ENCODE assay signal across 17 cellular contexts in genomic region chr22:19761022-19761499, GRCh38. TPM values are rescaled to one million over a fixed set of nuclear protein-coding genes. Genes with fewer than 3 reads are reported as not detected.
DNase-seq lines count a peak whose midpoint lies in the region; ATAC-seq, FAIRE-seq and TF ChIP-seq lines count a peak whose summit lies in the region.
"Had no signal": no experiment of that assay in that cellular context is flagged by ENCODE, and none has a peak within 500 bp of the region (broad histone marks: within the 10 kb centered on the region; RNA-seq: fewer than 3 reads in every experiment).

No MANE protein-coding gene starts in this region.

- no peak overlapping the region for H2AK9ac ChIP-seq in IMR-90 (replicated peaks; ENCODE audit: low read depth, low read length, poor library complexity)

- no peak overlapping the region for H3K23ac ChIP-seq in IMR-90 (ENCODE audit: low read depth, low read length)

- no peak overlapping the region for H2AK5ac ChIP-seq in IMR-90 (ENCODE audit: low read depth, low read length)

- H3K9me3 ChIP-seq in IMR-90 (ENCODE audit: control insufficient read depth, insufficient read depth, low read length): peaks cover 4% of the 10 kb centered on the region; the same call in 1 of the 2 replicates
- no peaks in the 10 kb centered on the region for H3K9me3 ChIP-seq in endothelial cell of umbilical vein (replicated peaks; ENCODE audit: control insufficient read depth, insufficient read depth, low read length)
- no peaks in the 10 kb centered on the region for H3K9me3 ChIP-seq in gastrocnemius medialis
- H3K9me3 ChIP-seq: colonic mucosa, uterus had no signal

- CTCF ChIA-PET in IMR-90 (lab: Yijun Ruan, JAX) (interaction anchor here (1.3 kb wide), 1 partner anchor 31 kb away, joined by 4 read pairs; no protein-coding TSS in a partner anchor), endothelial cell of umbilical vein (lab: Charles Lee) (interaction anchor here (1.9 to 4.4 kb wide), 2 partner anchors 31 to 149 kb away, joined by 6 to 18 read pairs; no protein-coding TSS in a partner anchor), GM10248 (lab: Yijun Ruan, JAX) (no interaction called here)

- H3K36me3 ChIP-seq in IMR-90 (ENCODE audit: control insufficient read depth, insufficient read depth, low read length) (no peaks in the 10 kb centered on the region), endothelial cell of umbilical vein (ENCODE audit: control insufficient read depth in 2 of 2, extremely low read depth in 1 of 2, insufficient read depth in 2 of 2, low read length in 2 of 2) (no peaks in the 10 kb centered on the region), gastrocnemius medialis (no peaks in the 10 kb centered on the region)
- H3K36me3 ChIP-seq: colonic mucosa, uterus had no signal

- no peak overlapping the region for H3K14ac ChIP-seq in IMR-90 (replicated peaks; ENCODE audit: low read depth, low read length)

- no peak overlapping the region for H4K8ac ChIP-seq in IMR-90 (ENCODE audit: low read depth in 2 of 2, low read length in 2 of 2)

- H2BK20ac ChIP-seq in IMR-90 (ENCODE audit: low read depth, low read length): no peak overlapping the region

- H4K91ac ChIP-seq in IMR-90 (ENCODE audit: insufficient read depth, low read depth, low read length): no peak overlapping the region

- H2BK15ac ChIP-seq in IMR-90 (ENCODE audit: low read depth, low read length): no peak overlapping the region

- intact Hi-C loops in IMR-90 (cut with micrococcal nuclease): no loop called here
- intact Hi-C loops in endothelial cell of umbilical vein (cut with micrococcal nuclease): no loop called here
- intact Hi-C loops in gastrocnemius medialis (cut with DNase I; ENCODE audit: low total_unique reads): no loop called here

- in situ Hi-C loops in IMR-90 (cut with MboI; ENCODE audit: low sequenced_read_pairs): no loop called here
- in situ Hi-C loops in gastrocnemius medialis (cut with MboI; ENCODE audit: low sequenced_read_pairs in 4 of 4): no loop called here

- H3K4ac ChIP-seq in IMR-90 (ENCODE audit: low read depth, low read length): no peak overlapping the region

- no peak overlapping the region for H4K5ac ChIP-seq in IMR-90 (ENCODE audit: low read depth, low read length)

- dilution Hi-C loops in IMR-90 (cut with HindIII; ENCODE audit: low sequenced_read_pairs, unreplicated experiment) (no loop called here), endothelial cell of umbilical vein (cut with MboI; ENCODE audit: extremely low pct_ligation_motif_present, low sequenced_read_pairs) (no loop called here)

- H3K27ac ChIP-seq in IMR-90 (ENCODE audit: insufficient read depth, low read length) (no peak overlapping the region), endothelial cell of umbilical vein (ENCODE audit: insufficient read depth, low read depth, low read length) (no peak overlapping the region), gastrocnemius medialis (peak overlapping the region; percentile 79 to 81 (median 80))
- H3K27ac ChIP-seq: colonic mucosa, uterus had no signal

- POLR2A ChIA-PET in IMR-90 (lab: Charles Lee; ENCODE audit: unreplicated experiment): no interaction called here
- POLR2A ChIA-PET in endothelial cell of umbilical vein (lab: Charles Lee): no interaction called here
- POLR2A ChIA-PET in GM10248 (lab: Yijun Ruan, JAX): no interaction called here

- 1% methylated on average over 17 of the region's 70 CpGs; no CpG with 5 or more reads in 1 of the 2 experiments for WGBS in IMR-90 (ENCODE audit: extremely low coverage in 2 of 2, insufficient read length in 1 of 2), 2 experiments

- H3K9ac ChIP-seq in IMR-90 (ENCODE audit: low read depth, low read length) (no peak overlapping the region), endothelial cell of umbilical vein (replicated peaks; ENCODE audit: extremely low read depth, insufficient read depth, low read length) (peak overlapping the region; percentile 51)

- H3K18ac ChIP-seq in IMR-90 (ENCODE audit: low read depth, low read length): no peak overlapping the region

- ATAC-seq in IMR-90 (ENCODE audit: low read depth) (peak; percentile 30), gastrocnemius medialis (peak; percentile 19 to 35), GM21576 (IDR thresholded peaks at IDR 0.05; ENCODE audit: unreplicated experiment) (no peak), HG02763 (IDR thresholded peaks at IDR 0.05; ENCODE audit: unreplicated experiment) (no peak)
- ATAC-seq: activated CD8-positive, alpha-beta T cell treated with anti-CD3 and anti-CD28 coated beads for 36 hours; activated naive CD4-positive, alpha-beta T cell treated with anti-CD3 and anti-CD28 coated beads, Interleukin-2, amount 50 U/mL, for 72 hours; T-helper 17 cell had no signal

- no peak overlapping the region for H2BK120ac ChIP-seq in IMR-90 (ENCODE audit: low read depth, low read length)

- FAIRE-seq in endothelial cell of umbilical vein (lab: Jason Lieb, UNC): no peak
- FAIRE-seq: frontal cortex had no signal

- H3K9me1 ChIP-seq in IMR-90 (ENCODE audit: insufficient read depth, low read length) (no peaks in the 10 kb centered on the region), endothelial cell of umbilical vein (replicated peaks; ENCODE audit: control insufficient read depth, extremely low read depth, insufficient read depth, low read length) (no peaks in the 10 kb centered on the region)

- H3K4me3 ChIP-seq in IMR-90 (ENCODE audit: insufficient read depth, low read depth, low read length) (no peak overlapping the region), endothelial cell of umbilical vein (replicated peaks in 1 of 3; ENCODE audit: insufficient read depth in 1 of 3, low read depth in 1 of 3, low read length in 3 of 3) (peak overlapping the region in 2 of 3 experiments; percentile 31 to 50), gastrocnemius medialis (peak overlapping the region; percentile 51 to 54 (median 53))
- H3K4me3 ChIP-seq: colonic mucosa, uterus had no signal

- peaks cover 31% of the 10 kb centered on the region for H3K79me2 ChIP-seq in endothelial cell of umbilical vein (ENCODE audit: control insufficient read depth, insufficient read depth, low read length)

- TF ChIP-seq POLR2A in IMR-90 (IDR thresholded peaks at IDR 0.05; ENCODE audit: low read depth, low read length): no peak
- TF ChIP-seq POLR2A in endothelial cell of umbilical vein (IDR thresholded peaks at IDR 0.05; ENCODE audit: low read depth, low read length): no peak
- no peak for TF ChIP-seq POLR2A in gastrocnemius medialis (IDR thresholded peaks at IDR 0.05)

- no peaks in the 10 kb centered on the region for H3K79me1 ChIP-seq in IMR-90 (ENCODE audit: low read depth in 1 of 2, low read length in 2 of 2)

- H3K27me3 ChIP-seq in IMR-90 (ENCODE audit: control insufficient read depth, insufficient read depth, low read length) (peaks cover 93% of the 10 kb centered on the region), endothelial cell of umbilical vein (ENCODE audit: control insufficient read depth in 2 of 2, insufficient read depth in 2 of 2, low read length in 2 of 2) (peaks cover 21 to 43% of the 10 kb centered on the region in 2 experiments), gastrocnemius medialis (peaks cover 16 to 42% (median 17%) of the 10 kb centered on the region in 3 donors)

- H3K4me1 ChIP-seq in IMR-90 (ENCODE audit: control insufficient read depth, insufficient read depth, low read length): peaks cover 4% of the 10 kb centered on the region; the same call in 1 of the 2 replicates
- H3K4me1 ChIP-seq in endothelial cell of umbilical vein (ENCODE audit: control insufficient read depth, extremely low read depth, insufficient read depth, low read length): peaks cover 14% of the 10 kb centered on the region
- H3K4me1 ChIP-seq in gastrocnemius medialis: peaks cover 0 to 4% of the 10 kb centered on the region in 2 donors

- H2AFZ ChIP-seq in IMR-90 (replicated peaks; ENCODE audit: low read length, poor library complexity) (peak overlapping the region; percentile 51), endothelial cell of umbilical vein (ENCODE audit: low read depth, low read length) (no peak overlapping the region)

- no TSS peak for BruUV-seq in IMR-90 (replicated peaks; lab: Mats Ljungman, UMichigan)
- BruUV-seq in endothelial cell of umbilical vein (replicated peaks; lab: Mats Ljungman, UMichigan): no TSS peak

- H4K20me1 ChIP-seq in IMR-90 (ENCODE audit: insufficient read depth, low read length) (peaks cover 3% of the 10 kb centered on the region; the same call in 1 of the 2 replicates), endothelial cell of umbilical vein (replicated peaks; ENCODE audit: control insufficient read depth, extremely low read depth, insufficient read depth, low read length) (no peaks in the 10 kb centered on the region)

- H3K4me2 ChIP-seq in IMR-90 (ENCODE audit: low read depth, low read length): peak overlapping the region; percentile 63; the same call in 1 of the 2 replicates
- no peak overlapping the region for H3K4me2 ChIP-seq in endothelial cell of umbilical vein (ENCODE audit: insufficient read depth, low read length)

- H3K56ac ChIP-seq in IMR-90 (ENCODE audit: extremely low read depth, insufficient read depth, low read length): no peak overlapping the region

- peak; percentile 34 for DNase-seq in COLO668 (lab: John Stamatoyannopoulos, UW; ENCODE audit: unreplicated experiment)
- no peak for DNase-seq in IMR-90
- no peak for DNase-seq in endothelial cell of umbilical vein (ENCODE audit: low read depth, low spot score)
- DNase-seq in gastrocnemius medialis: no peak
- no peak for DNase-seq in GM10248 (ENCODE audit: extremely low spot score)
- DNase-seq in NCI-H1436 treated with DMSO at 0.1 percent for 48 hours (lab: John Stamatoyannopoulos, UW): no peak
- DNase-seq: activated CD8-positive, alpha-beta T cell treated with anti-CD3 and anti-CD28 coated beads for 36 hours; Calu3; colonic mucosa; NCI-H1694; T-helper 17 cell; uterus had no signal

- no peak overlapping the region for H2BK5ac ChIP-seq in IMR-90 (ENCODE audit: low read depth, low read length, poor library complexity, severe bottlenecking)

- TF ChIP-seq CTCF in IMR-90 (conservative IDR thresholded peaks at IDR 0.05; ENCODE audit: low read depth, low read length) (no peak), endothelial cell of umbilical vein (IDR thresholded peaks at IDR 0.05; ENCODE audit: extremely low read depth in 1 of 2, insufficient read depth in 1 of 2, low read depth in 1 of 2, low read length in 2 of 2) (no peak), gastrocnemius medialis (IDR thresholded peaks at IDR 0.05 in 4 of 5, conservative IDR thresholded peaks at IDR 0.05 in 1 of 5) (no peak), GM10248 (IDR thresholded peaks at IDR 0.05; ENCODE audit: control extremely low read depth, extremely low read depth, low read depth, missing control alignments) (no peak)

- no peak for TF ChIP-seq RAD21 in IMR-90 (IDR thresholded peaks at IDR 0.05; ENCODE audit: low read length)

RNA-seq across cellular contexts. Expression of gene TBX1, which starts 0.5 kb away (rescaled TPM):
- total RNA-seq in IMR-90 (2012; rRNA removed) (not detected in 2 replicates), endothelial cell of umbilical vein (30.2 and 38.2 TPM in 2 replicates), gastrocnemius medialis (10 to 100 TPM; 27.9 to 38.9 (median 36.3) TPM)
- polyA plus RNA-seq in IMR-90 (2012; rRNA removed) (0.03 and 0.13 TPM in 2 replicates), endothelial cell of umbilical vein (8.9 and 11.0 TPM in 2 replicates)
- polyA plus RNA-seq in IMR-90 (2012; cell fraction: cytosol; rRNA removed): 0.03 TPM in 1 of 2 replicates, not detected in the other
- 0.08 and 0.36 TPM in 2 replicates for polyA plus RNA-seq in IMR-90 (2012; cell fraction: nucleus; rRNA removed; ENCODE audit: low replicate concordance)
- polyA plus RNA-seq in endothelial cell of umbilical vein (2011; cell fraction: cytosol; rRNA removed): 6.3 and 6.6 TPM in 2 replicates
- polyA plus RNA-seq in endothelial cell of umbilical vein (2011; cell fraction: nucleus; rRNA removed): 28.4 and 44.8 TPM in 2 replicates
- 7.1 and 14.5 TPM in 2 replicates for polyA plus RNA-seq in endothelial cell of umbilical vein (2012)
- polyA minus RNA-seq in endothelial cell of umbilical vein: 6.0 and 9.7 TPM in 2 replicates
- polyA minus RNA-seq in endothelial cell of umbilical vein (2011; cell fraction: cytosol; rRNA and poly(A)+ RNA removed): not detected
- 10.4 and 16.9 TPM in 2 replicates for polyA minus RNA-seq in endothelial cell of umbilical vein (2011; cell fraction: nucleus; rRNA and poly(A)+ RNA removed)
- total RNA-seq: activated CD8-positive, alpha-beta T cell treated with anti-CD3 and anti-CD28 coated beads for 36 hours; activated naive CD4-positive, alpha-beta T cell treated with anti-CD3 and anti-CD28 coated beads, Interleukin-2, amount 50 U/mL, for 72 hours; Calu3; frontal cortex; T-helper 17 cell had no signal

RNA-seq across cellular contexts. Expression of gene GP1BB, which starts 37.7 kb away (rescaled TPM):
- total RNA-seq in IMR-90 (2012; rRNA removed): 0.18 and 0.28 TPM in 2 replicates
- polyA plus RNA-seq in IMR-90 (2012; rRNA removed): 1.5 and 4.6 TPM in 2 replicates
- 1.2 and 3.0 TPM in 2 replicates for polyA plus RNA-seq in IMR-90 (2012; cell fraction: cytosol; rRNA removed)
- 7.1 and 36.7 TPM in 2 replicates for polyA plus RNA-seq in IMR-90 (2012; cell fraction: nucleus; rRNA removed; ENCODE audit: low replicate concordance)
- total RNA-seq in endothelial cell of umbilical vein: 1.5 and 1.7 TPM in 2 replicates
- 6.2 and 8.3 TPM in 2 replicates for polyA plus RNA-seq in endothelial cell of umbilical vein
- 1.9 and 3.0 TPM in 2 replicates for polyA plus RNA-seq in endothelial cell of umbilical vein (2011; cell fraction: cytosol; rRNA removed)
- 6.0 and 11.5 TPM in 2 replicates for polyA plus RNA-seq in endothelial cell of umbilical vein (2011; cell fraction: nucleus; rRNA removed)
- polyA plus RNA-seq in endothelial cell of umbilical vein (2012): 0.98 and 2.3 TPM in 2 replicates
- 0.61 and 1.4 TPM in 2 replicates for polyA minus RNA-seq in endothelial cell of umbilical vein
- polyA minus RNA-seq in endothelial cell of umbilical vein (2011; cell fraction: cytosol; rRNA and poly(A)+ RNA removed): not detected
- polyA minus RNA-seq in endothelial cell of umbilical vein (2011; cell fraction: nucleus; rRNA and poly(A)+ RNA removed): 1.5 and 3.8 TPM in 2 replicates
- total RNA-seq in gastrocnemius medialis: 1 to 10 TPM in 3 of 4 donors, not detected in 1; 1.4 to 3.5 (median 2.3) TPM
- total RNA-seq: activated CD8-positive, alpha-beta T cell treated with anti-CD3 and anti-CD28 coated beads for 36 hours; activated naive CD4-positive, alpha-beta T cell treated with anti-CD3 and anti-CD28 coated beads, Interleukin-2, amount 50 U/mL, for 72 hours; Calu3; renal cortical epithelial cell had no signal

RNA-seq across cellular contexts. Expression of gene SEPTIN5, which starts 46.8 kb away (rescaled TPM):
- total RNA-seq in IMR-90 (2012; rRNA removed): 16.8 and 17.2 TPM in 2 replicates
- 20.7 and 22.3 TPM in 2 replicates for polyA plus RNA-seq in IMR-90 (2012; rRNA removed)
- 10.4 and 22.8 TPM in 2 replicates for polyA plus RNA-seq in IMR-90 (2012; cell fraction: cytosol; rRNA removed)
- 65.7 and 90.4 TPM in 2 replicates for polyA plus RNA-seq in IMR-90 (2012; cell fraction: nucleus; rRNA removed; ENCODE audit: low replicate concordance)
- 31.1 and 33.5 TPM in 2 replicates for total RNA-seq in endothelial cell of umbilical vein
- polyA plus RNA-seq in endothelial cell of umbilical vein: 35.8 and 37.8 TPM in 2 replicates
- 19.1 and 24.3 TPM in 2 replicates for polyA plus RNA-seq in endothelial cell of umbilical vein (2011; cell fraction: cytosol; rRNA removed)
- polyA plus RNA-seq in endothelial cell of umbilical vein (2011; cell fraction: nucleus; rRNA removed): 89.2 and 133 TPM in 2 replicates
- 18.2 and 32.5 TPM in 2 replicates for polyA plus RNA-seq in endothelial cell of umbilical vein (2012)
- polyA minus RNA-seq in endothelial cell of umbilical vein: 55.8 and 59.9 TPM in 2 replicates
- not detected for polyA minus RNA-seq in endothelial cell of umbilical vein (2011; cell fraction: cytosol; rRNA and poly(A)+ RNA removed)
- polyA minus RNA-seq in endothelial cell of umbilical vein (2011; cell fraction: nucleus; rRNA and poly(A)+ RNA removed): 21.0 and 36.7 TPM in 2 replicates
- 10 to 100 TPM in 2 of 4 donors, 1 to 10 TPM in 2; 5.0 to 15.9 (median 10.2) TPM for total RNA-seq in gastrocnemius medialis

Comparison
In these comparisons a context has a peak if more than half of its experiments do, and no peak if none do; other contexts are left out.
1. ATAC-seq: peak in IMR-90 (single experiment) and gastrocnemius medialis (2 of 2); none in GM21576 (single experiment) and HG02763 (single experiment).
2. H3K27ac ChIP-seq: peak in gastrocnemius medialis (4 of 4); none in IMR-90 (single experiment) and endothelial cell of umbilical vein (single experiment).
3. RNA of gene TBX1, which starts 0.5 kb away (total RNA-seq): 27.9 to 38.9 TPM in gastrocnemius medialis and 30.2 to 38.2 TPM in endothelial cell of umbilical vein; not detected in IMR-90; every median in the first group is over 10 times any median in the second.